ENCODE assay signal across 31 cellular contexts in genomic region chr12:79294590-79294989, GRCh38.
"Had no signal": no experiment of that assay in that cellular context is flagged by ENCODE, and none has a peak within 500 bp of the region (broad histone marks: within the 10 kb centered on the region; RNA-seq: fewer than 3 reads in every experiment).

No MANE protein-coding gene starts in this region.

- H3K4me1 Mint-ChIP-seq: naive thymus-derived CD4-positive, alpha-beta T cell; stimulated activated effector memory CD8-positive, alpha-beta T cell treated with anti-CD3 and anti-CD28 coated beads, Interleukin-12 subunit alpha, Interleukin-12 subunit beta, amount 100 ng/mL, for 72 hours had no signal

- H3K36me3 Mint-ChIP-seq: activated naive CD8-positive, alpha-beta T cell; naive thymus-derived CD4-positive, alpha-beta T cell; stimulated activated effector memory CD8-positive, alpha-beta T cell treated with anti-CD3 and anti-CD28 coated beads, Interleukin-12 subunit alpha, Interleukin-12 subunit beta, amount 100 ng/mL, for 72 hours had no signal

- H3K27me3 ChIP-seq: cardiac muscle cell, dorsolateral prefrontal cortex, ovary, sigmoid colon, uterus had no signal

- H3K9me3 Mint-ChIP-seq: activated T-cell treated with anti-CD3 and anti-CD28 coated beads, Interleukin-2, amount 50 U/mL, for 72 hours; type B pancreatic cell had no signal

- H3K4me3 Mint-ChIP-seq: activated naive CD8-positive, alpha-beta T cell; activated T-cell treated with anti-CD3 and anti-CD28 coated beads, Interleukin-2, amount 50 U/mL, for 72 hours; brain; effector memory CD8-positive, alpha-beta T cell; naive thymus-derived CD4-positive, alpha-beta T cell; stimulated activated effector memory CD8-positive, alpha-beta T cell treated with anti-CD3 and anti-CD28 coated beads, Interleukin-12 subunit alpha, Interleukin-12 subunit beta, amount 100 ng/mL, for 72 hours; stimulated activated naive CD8-positive, alpha-beta T cell treated with anti-CD3 and anti-CD28 coated beads, Interleukin-15, Interleukin-2, amounts not matched to agents 100 ng/mL and 50 ng/mL, for 24 hours; type B pancreatic cell had no signal

- H3K4me3 ChIP-seq: cardiac muscle cell, coronary artery, dorsolateral prefrontal cortex, ovary, prostate gland, sigmoid colon, thoracic aorta, uterus had no signal

- ATAC-seq: activated T-cell treated with anti-CD3 and anti-CD28 coated beads, Interleukin-2, amount 50 U/mL, for 72 hours; effector memory CD8-positive, alpha-beta T cell; left cardiac atrium; left ventricle myocardium superior; naive thymus-derived CD4-positive, alpha-beta T cell; stimulated activated effector memory CD8-positive, alpha-beta T cell treated with anti-CD3 and anti-CD28 coated beads, Interleukin-12 subunit alpha, Interleukin-12 subunit beta, amount 100 ng/mL, for 72 hours had no signal

- H3K36me3 ChIP-seq: cardiac muscle cell, ovary, prostate gland, sigmoid colon, thoracic aorta, uterus had no signal

- DNase-seq: activated CD4-positive, alpha-beta T cell treated with anti-CD3 and anti-CD28 coated beads for 4 hours; activated CD4-positive, alpha-beta T cell treated with anti-CD3 and anti-CD28 coated beads, Interleukin-2, amount 50 U/mL, for 4 hours; activated naive CD4-positive, alpha-beta T cell treated with Interleukin-2 at 50 U/mL for 16 hours; activated T-cell treated with anti-CD3 and anti-CD28 coated beads for 4 hours; activated T-cell treated with anti-CD3 and anti-CD28 coated beads, Interleukin-2, amount 50 U/mL, for 72 hours; aorta; cerebellar nuclear complex; dorsolateral prefrontal cortex; effector memory CD8-positive, alpha-beta T cell; head of caudate nucleus; hippocampal formation; left cardiac atrium; left ventricle myocardium superior; mammary epithelial cell; naive thymus-derived CD4-positive, alpha-beta T cell; ovary; retina; sigmoid colon; small intestine; stimulated activated CD4-positive, alpha-beta T cell treated with anti-CD3 and anti-CD28 coated beads, Interleukin-4, amount 100 ng/mL, for 24 hours; T-helper 2 cell; uterus had no signal

- H3K27ac ChIP-seq: cardiac muscle cell, coronary artery, ovary, prostate gland, sigmoid colon, thoracic aorta, uterus had no signal

- H3K27me3 Mint-ChIP-seq: activated naive CD8-positive, alpha-beta T cell; brain; effector memory CD8-positive, alpha-beta T cell; naive thymus-derived CD4-positive, alpha-beta T cell; stimulated activated naive CD8-positive, alpha-beta T cell treated with anti-CD3 and anti-CD28 coated beads, Interleukin-15, Interleukin-2, amounts not matched to agents 100 ng/mL and 50 ng/mL, for 24 hours; type B pancreatic cell had no signal

- H3K4me1 ChIP-seq: prostate gland, sigmoid colon, uterus had no signal

- H3K27ac Mint-ChIP-seq: activated naive CD8-positive, alpha-beta T cell; activated T-cell treated with anti-CD3 and anti-CD28 coated beads, Interleukin-2, amount 50 U/mL, for 72 hours; effector memory CD8-positive, alpha-beta T cell; naive thymus-derived CD4-positive, alpha-beta T cell; stimulated activated effector memory CD8-positive, alpha-beta T cell treated with anti-CD3 and anti-CD28 coated beads, Interleukin-12 subunit alpha, Interleukin-12 subunit beta, amount 100 ng/mL, for 72 hours; stimulated activated naive CD8-positive, alpha-beta T cell treated with anti-CD3 and anti-CD28 coated beads, Interleukin-15, Interleukin-2, amounts not matched to agents 100 ng/mL and 50 ng/mL, for 24 hours; type B pancreatic cell had no signal
